Comparison of ENCODE assay signal across 8 cellular contexts in genomic region chr3:97823081-97823480, GRCh38. TPM values are rescaled to one million over a fixed set of nuclear protein-coding genes. Genes with fewer than 3 reads are reported as not detected.
DNase-seq lines count a peak whose midpoint lies in the region; ATAC-seq and TF ChIP-seq lines count a peak whose summit lies in the region.

No MANE protein-coding gene starts in this region.

- POLR2A ChIA-PET in activated CD4-positive, alpha-beta T cell treated with anti-CD3 and anti-CD28 coated beads for 36 hours (lab: Charles Lee), result no interaction called here

- H3K9ac ChIP-seq in adipocyte (ENCODE audit: low read length), result peak overlapping the region; percentile 90

- H3K4me3 ChIP-seq in adipocyte (ENCODE audit: low read length), result peak overlapping the region; percentile 97
- peak overlapping the region; percentile 83 to 95 (median 86) for H3K4me3 ChIP-seq in right lobe of liver
- H3K4me3 ChIP-seq in suprapubic skin, result peak overlapping the region; percentile 73

- H3K27me3 ChIP-seq in adipocyte (replicated peaks; ENCODE audit: control insufficient read depth, insufficient read depth, low read length) (no peaks in the 10 kb centered on the region), right lobe of liver (no peaks in the 10 kb centered on the region), suprapubic skin (no peaks in the 10 kb centered on the region)

- no peak for ATAC-seq in activated CD4-positive, alpha-beta T cell treated with anti-CD3 and anti-CD28 coated beads for 36 hours
- ATAC-seq in right lobe of liver (no peak), HG03095 (IDR thresholded peaks at IDR 0.05; ENCODE audit: unreplicated experiment) (no peak), HG02623 (IDR thresholded peaks at IDR 0.05; ENCODE audit: unreplicated experiment) (no peak)

- no peak for TF ChIP-seq EP300 in suprapubic skin (IDR thresholded peaks at IDR 0.05)

- H3K27me3 Mint-ChIP-seq in activated CD4-positive, alpha-beta T cell treated with anti-CD3 and anti-CD28 coated beads for 36 hours, result peaks cover 23% of the 10 kb centered on the region

- H3K4me1 Mint-ChIP-seq in activated CD4-positive, alpha-beta T cell treated with anti-CD3 and anti-CD28 coated beads for 36 hours, result peaks cover 18% of the 10 kb centered on the region

- intact Hi-C loops in activated CD4-positive, alpha-beta T cell treated with anti-CD3 and anti-CD28 coated beads for 36 hours (cut with DNase I, micrococcal nuclease), result loop anchor here (2.0 to 10.0 kb wide), 5 partner anchors 61 to 1994 kb away; partner anchors contain the start of genes ARL6 (in 1 of the 2), CLDND1 (in 1 of the 2), CMSS1 (in 1 of the 2) and CPOX (in 1 of the 2)
- intact Hi-C loops in right lobe of liver (cut with DNase I), result no loop called here

- WGBS in right lobe of liver (ENCODE audit: insufficient coverage, low coverage, low lambda C conversion rate, missing lambda C conversion rate), result 47% methylated on average over 10 of the region's 10 CpGs
- 19% methylated on average over 10 of the region's 10 CpGs for WGBS in suprapubic skin

- TF ChIP-seq POLR2A in right lobe of liver (IDR thresholded peaks at IDR 0.05) (no peak), suprapubic skin (IDR thresholded peaks at IDR 0.05) (no peak)

- H3K9me3 Mint-ChIP-seq in activated CD4-positive, alpha-beta T cell treated with anti-CD3 and anti-CD28 coated beads for 36 hours (ENCODE audit: low read depth), result no peaks in the 10 kb centered on the region

- H3K27ac ChIP-seq in right lobe of liver, result peak overlapping the region in 1 of 3 donors; percentile 88
- peak overlapping the region; percentile 82 for H3K27ac ChIP-seq in suprapubic skin

- H3K36me3 Mint-ChIP-seq in activated CD4-positive, alpha-beta T cell treated with anti-CD3 and anti-CD28 coated beads for 36 hours (ENCODE audit: low read depth), result no peaks in the 10 kb centered on the region

- CTCF ChIA-PET in activated CD4-positive, alpha-beta T cell treated with anti-CD3 and anti-CD28 coated beads for 36 hours (lab: Charles Lee), result interaction anchor here (0.6 to 2.4 kb wide), 4 partner anchors 10 to 255 kb away, joined by 3 to 7 read pairs (median 4); no protein-coding TSS in a partner anchor

- no peak for DNase-seq in activated CD4-positive, alpha-beta T cell treated with anti-CD3 and anti-CD28 coated beads for 36 hours
- no peak for DNase-seq in activated CD4-positive, alpha-beta T cell treated with anti-CD3 and anti-CD28 coated beads, Interleukin-2, amount 50 U/mL, for 48 hours
- DNase-seq in adipocyte (ENCODE audit: low read depth) (no peak), right lobe of liver (no peak), suprapubic skin (ENCODE audit: low spot score in 2 of 2) (no peak)
- no peak for DNase-seq in stimulated activated CD4-positive, alpha-beta T cell treated with anti-CD3 and anti-CD28 coated beads, Interleukin-1b, Interleukin-23, amount 100 ng/mL, for 48 hours

- H3K9me3 ChIP-seq in adipocyte (ENCODE audit: control insufficient read depth, low read length) (no peaks in the 10 kb centered on the region), right lobe of liver (no peaks in the 10 kb centered on the region), suprapubic skin (no peaks in the 10 kb centered on the region)

- H3K4me3 Mint-ChIP-seq in activated CD4-positive, alpha-beta T cell treated with anti-CD3 and anti-CD28 coated beads for 36 hours, result peak overlapping the region; percentile 82

- peaks cover 24% of the 10 kb centered on the region for H3K4me1 ChIP-seq in adipocyte (ENCODE audit: control insufficient read depth, insufficient read depth, low read length)
- no peaks in the 10 kb centered on the region for H3K4me1 ChIP-seq in right lobe of liver
- H3K4me1 ChIP-seq in suprapubic skin, result peaks cover 34% of the 10 kb centered on the region

- no peak for TF ChIP-seq CTCF in right lobe of liver (IDR thresholded peaks at IDR 0.05)
- no peak for TF ChIP-seq CTCF in suprapubic skin (IDR thresholded peaks at IDR 0.05)

- H3K36me3 ChIP-seq in adipocyte (ENCODE audit: control insufficient read depth, insufficient read depth, low read length, severe bottlenecking), result no peaks in the 10 kb centered on the region
- no peaks in the 10 kb centered on the region for H3K36me3 ChIP-seq in right lobe of liver
- no peaks in the 10 kb centered on the region for H3K36me3 ChIP-seq in suprapubic skin

- H3K27ac Mint-ChIP-seq in activated CD4-positive, alpha-beta T cell treated with anti-CD3 and anti-CD28 coated beads for 36 hours, result peak overlapping the region; percentile 66

RNA-seq across cellular contexts. Expression of gene CRYBG3, which starts 1.3 kb away (rescaled TPM):
- total RNA-seq in activated CD4-positive, alpha-beta T cell treated with anti-CD3 and anti-CD28 coated beads for 36 hours, result 1 to 10 TPM; 4.2 to 4.9 TPM
- total RNA-seq in right lobe of liver (10 to 100 TPM in 1 of 6 experiments, 1 to 10 TPM in 5; 4.7 to 10.2 (median 5.0) TPM), suprapubic skin (10 to 100 TPM; 28.8 to 49.6 (median 33.3) TPM)

RNA-seq across cellular contexts. Expression of gene ARL6, which starts 58.5 kb away (rescaled TPM):
- total RNA-seq in activated CD4-positive, alpha-beta T cell treated with anti-CD3 and anti-CD28 coated beads for 36 hours, result 1 to 10 TPM; 6.9 TPM
- total RNA-seq in right lobe of liver (1 to 10 TPM; 1.4 to 3.3 (median 2.6) TPM), suprapubic skin (1 to 10 TPM; 4.5 to 9.1 (median 7.5) TPM)

Comparison
In these comparisons a context has a peak if more than half of its experiments do, and no peak if none do; other contexts are left out.
1. intact Hi-C loops: an anchor here in activated CD4-positive, alpha-beta T cell treated with anti-CD3 and anti-CD28 coated beads for 36 hours (2.0 to 10.0 kb wide); none called in right lobe of liver.